15 cellular contexts compared by ENCODE assay signal in the genomic region with DNA sequence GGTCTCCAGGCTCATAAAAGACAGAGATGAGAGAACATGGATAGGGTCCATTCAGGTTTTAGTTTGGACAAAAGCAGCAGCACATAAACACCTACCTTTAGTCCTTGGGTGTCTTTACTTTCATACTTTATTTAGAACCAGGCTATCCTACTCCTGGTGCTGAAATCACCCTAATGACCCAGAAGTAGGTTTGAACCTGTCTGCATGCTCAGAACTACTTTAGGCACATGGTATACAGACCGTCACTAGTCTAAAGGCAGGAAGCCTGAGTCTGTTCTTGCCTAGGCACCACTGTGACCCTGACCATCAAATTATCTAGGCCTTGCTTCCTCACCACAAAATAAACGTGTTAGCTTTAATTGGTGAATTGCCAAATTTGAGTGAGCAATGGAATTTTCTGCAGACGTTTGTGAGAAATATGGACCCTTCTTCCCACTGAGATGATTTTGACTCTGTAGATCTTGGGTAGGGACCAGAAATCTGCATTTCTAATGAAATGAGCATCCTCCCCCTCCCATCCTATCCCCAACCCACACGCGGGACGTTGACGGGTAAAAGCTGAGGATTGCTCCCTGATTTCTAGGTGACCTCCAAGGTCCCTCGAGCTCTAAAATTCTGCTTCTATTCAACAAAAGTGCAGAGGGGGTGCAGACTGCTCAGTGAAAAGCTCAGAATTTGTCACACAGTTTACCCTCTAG.
DNase-seq lines count a peak whose midpoint lies in the region; ATAC-seq and TF ChIP-seq lines count a peak whose summit lies in the region.
"Had no signal": no experiment of that assay in that cellular context is flagged by ENCODE, and none has a peak within 500 bp of the region (broad histone marks: within the 10 kb centered on the region; RNA-seq: fewer than 3 reads in every experiment).

No MANE protein-coding gene starts in this region.

- no peak overlapping the region for H2AFZ ChIP-seq in neural progenitor cell (replicated peaks)

- H3K27ac Mint-ChIP-seq in WTC11 (0 out of 2 replicates have a peak overlapping the region, but pooled peaks have one; percentile 51), neural progenitor cell (no peak overlapping the region)
- H3K27ac Mint-ChIP-seq in CD8-positive, alpha-beta T cell: no peak overlapping the region

- no peaks in the 10 kb centered on the region for H3K79me2 ChIP-seq in neural progenitor cell (ENCODE audit: low read depth)

- no peaks in the 10 kb centered on the region for H3K36me3 Mint-ChIP-seq in WTC11
- H3K36me3 Mint-ChIP-seq in neural progenitor cell: peaks cover 2% of the 10 kb centered on the region
- peaks cover 20% of the 10 kb centered on the region for H3K36me3 Mint-ChIP-seq in CD8-positive, alpha-beta T cell

- no peaks in the 10 kb centered on the region for H3K9me3 Mint-ChIP-seq in WTC11
- no peaks in the 10 kb centered on the region for H3K9me3 Mint-ChIP-seq in neural progenitor cell
- no peaks in the 10 kb centered on the region for H3K9me3 Mint-ChIP-seq in CD8-positive, alpha-beta T cell

- H3K4me1 ChIP-seq in HUES48 (ENCODE audit: control insufficient read depth, insufficient read depth, low read length) (peaks cover 48% of the 10 kb centered on the region), iPS-15b (ENCODE audit: control insufficient read depth, insufficient read depth, low read length) (peaks cover 40% of the 10 kb centered on the region), neural progenitor cell (peaks cover 49% of the 10 kb centered on the region)
- H3K4me1 ChIP-seq in CD8-positive, alpha-beta T cell (ENCODE audit: insufficient read depth, low read length): no peaks in the 10 kb centered on the region

- POLR2A ChIA-PET in WTC11 (lab: Charles Lee): interaction anchor here (1.2 kb wide), 1 partner anchor 10 kb away, joined by 3 read pairs; no protein-coding TSS in a partner anchor
- POLR2A ChIA-PET in CD8-positive, alpha-beta T cell (lab: Charles Lee): no interaction called here

- intact Hi-C loops in CD8-positive, alpha-beta T cell (cut with DNase I, micrococcal nuclease): no loop called here

- peak; percentile 60 for ATAC-seq in WTC11
- no peak for ATAC-seq in CD8-positive, alpha-beta T cell

- CTCF ChIA-PET in WTC11 (lab: Charles Lee): interaction anchor here (0.5 to 1.3 kb wide), 4 partner anchors 23 to 132 kb away, joined by 3 to 5 read pairs (median 4); no protein-coding TSS in a partner anchor
- CTCF ChIA-PET in CD8-positive, alpha-beta T cell (lab: Charles Lee): no interaction called here

- H3K27ac ChIP-seq in HUES48 (ENCODE audit: low read depth, low read length): peak overlapping the region; percentile 78
- peak overlapping the region; percentile 83 for H3K27ac ChIP-seq in neural progenitor cell
- H3K27ac ChIP-seq in CD8-positive, alpha-beta T cell (ENCODE audit: low read depth, low read length): no peak overlapping the region
- H3K27ac ChIP-seq: HL-60 had no signal

- peaks cover 43% of the 10 kb centered on the region for H3F3A ChIP-seq in neural progenitor cell (ENCODE audit: low read depth)

- H3K9ac ChIP-seq in HUES48 (ENCODE audit: low read depth, low read length): no peak overlapping the region
- no peak overlapping the region for H3K9ac ChIP-seq in iPS-15b (ENCODE audit: low read depth, low read length)
- no peak overlapping the region for H3K9ac ChIP-seq in neural progenitor cell

- H4K20me1 ChIP-seq in neural progenitor cell (ENCODE audit: low read depth): no peaks in the 10 kb centered on the region

- H3K27me3 ChIP-seq in HUES48 (ENCODE audit: control insufficient read depth, insufficient read depth, low read length) (no peaks in the 10 kb centered on the region), iPS-15b (ENCODE audit: control insufficient read depth, insufficient read depth, low read length) (no peaks in the 10 kb centered on the region), neural progenitor cell (no peaks in the 10 kb centered on the region)
- H3K27me3 ChIP-seq in CD8-positive, alpha-beta T cell (ENCODE audit: insufficient read depth, low read length): no peaks in the 10 kb centered on the region

- no peaks in the 10 kb centered on the region; the same call in 1 of the 2 replicates for H3K27me3 Mint-ChIP-seq in WTC11 (ENCODE audit: low read depth)
- H3K27me3 Mint-ChIP-seq in neural progenitor cell (ENCODE audit: insufficient read depth, low read depth): peaks cover 4% of the 10 kb centered on the region
- no peaks in the 10 kb centered on the region for H3K27me3 Mint-ChIP-seq in CD8-positive, alpha-beta T cell (ENCODE audit: low read depth)

- TF ChIP-seq CTCF in WTC11 (IDR thresholded peaks at IDR 0.05) (no peak), neural progenitor cell (IDR thresholded peaks at IDR 0.05) (no peak)
- no peak for TF ChIP-seq CTCF in CD8-positive, alpha-beta T cell (IDR thresholded peaks at IDR 0.05)

- H3K9me3 ChIP-seq in HUES48 (ENCODE audit: control insufficient read depth, insufficient read depth, low read length): no peaks in the 10 kb centered on the region
- H3K9me3 ChIP-seq in iPS-15b (ENCODE audit: control insufficient read depth, insufficient read depth, low read length): no peaks in the 10 kb centered on the region
- no peaks in the 10 kb centered on the region for H3K9me3 ChIP-seq in neural progenitor cell (ENCODE audit: low read depth)
- H3K9me3 ChIP-seq in CD8-positive, alpha-beta T cell (ENCODE audit: low read length): no peaks in the 10 kb centered on the region

- DNase-seq in WTC11 (ENCODE audit: low spot score) (no peak), neural progenitor cell (ENCODE audit: low spot score) (no peak), RPMI8226 (no peak)
- DNase-seq in activated CD8-positive, alpha-beta memory T cell treated with anti-CD3 and anti-CD28 coated beads for 24 hours: no peak
- DNase-seq in CD8-positive, alpha-beta T cell: no peak
- DNase-seq: DMS53, KG1, NCI-H1048, NCI-H1436 treated with DMSO at 0.1 percent for 48 hours, NCI-H2081, NCI-H524 treated with DMSO at 0.1 percent for 48 hours, SIG-M5 had no signal

- H3K4me3 ChIP-seq in HUES48 (ENCODE audit: low read depth, low read length) (peak overlapping the region; percentile 26; the same call in 1 of the 2 replicates), iPS-15b (ENCODE audit: low read depth, low read length) (peak overlapping the region; percentile 9), neural progenitor cell (no peak overlapping the region)
- no peak overlapping the region for H3K4me3 ChIP-seq in CD8-positive, alpha-beta T cell (ENCODE audit: low read depth, low read length)

- peak overlapping the region; percentile 54 for H3K4me2 ChIP-seq in neural progenitor cell

- H3K4me1 Mint-ChIP-seq in WTC11: peaks cover 58% of the 10 kb centered on the region
- H3K4me1 Mint-ChIP-seq in neural progenitor cell: peaks cover 3% of the 10 kb centered on the region
- no peaks in the 10 kb centered on the region for H3K4me1 Mint-ChIP-seq in CD8-positive, alpha-beta T cell (ENCODE audit: low read depth)

- H3K4me3 Mint-ChIP-seq in WTC11 (peak overlapping the region; percentile 12), neural progenitor cell (no peak overlapping the region)
- H3K4me3 Mint-ChIP-seq in CD8-positive, alpha-beta T cell: no peak overlapping the region

- H3K36me3 ChIP-seq in HUES48 (ENCODE audit: control insufficient read depth, insufficient read depth, low read length): no peaks in the 10 kb centered on the region
- no peaks in the 10 kb centered on the region for H3K36me3 ChIP-seq in iPS-15b (ENCODE audit: control insufficient read depth, insufficient read depth, low read length)
- no peaks in the 10 kb centered on the region for H3K36me3 ChIP-seq in neural progenitor cell
- peaks cover 3% of the 10 kb centered on the region for H3K36me3 ChIP-seq in CD8-positive, alpha-beta T cell (ENCODE audit: insufficient read depth, low read length)

TF ChIP-seq in WTC11, 78 proteins besides CTCF, POLR2A, EP300 and RAD21:
- no peak for TF ChIP-seq GABPB1 (CRISPR knock-in tag; IDR thresholded peaks at IDR 0.05)
- no peak for TF ChIP-seq ZNF138 (CRISPR knock-in tag; conservative IDR thresholded peaks at IDR 0.05)
- TF ChIP-seq CREM (CRISPR knock-in tag; IDR thresholded peaks at IDR 0.05): no peak
TF ChIP-seq in WTC11: peak in this region for 0.

Comparison
In these comparisons a context has a peak if more than half of its experiments do, and no peak if none do; other contexts are left out.
1. H3K4me3 ChIP-seq: peak in HUES48 (single experiment) and iPS-15b (single experiment); none in neural progenitor cell (single experiment) and CD8-positive, alpha-beta T cell (single experiment).